In genomic region chr1:150931773-150932172, GRCh38 we compare ENCODE assay signal across 1 cellular context.
TF ChIP-seq lines count a peak whose summit lies in the region.

No MANE protein-coding gene starts in this region.

TF ChIP-seq in HEK293, 187 proteins besides CTCF, POLR2A, EP300 and RAD21 (continued from another document):
- TF ChIP-seq, protein P1, sequence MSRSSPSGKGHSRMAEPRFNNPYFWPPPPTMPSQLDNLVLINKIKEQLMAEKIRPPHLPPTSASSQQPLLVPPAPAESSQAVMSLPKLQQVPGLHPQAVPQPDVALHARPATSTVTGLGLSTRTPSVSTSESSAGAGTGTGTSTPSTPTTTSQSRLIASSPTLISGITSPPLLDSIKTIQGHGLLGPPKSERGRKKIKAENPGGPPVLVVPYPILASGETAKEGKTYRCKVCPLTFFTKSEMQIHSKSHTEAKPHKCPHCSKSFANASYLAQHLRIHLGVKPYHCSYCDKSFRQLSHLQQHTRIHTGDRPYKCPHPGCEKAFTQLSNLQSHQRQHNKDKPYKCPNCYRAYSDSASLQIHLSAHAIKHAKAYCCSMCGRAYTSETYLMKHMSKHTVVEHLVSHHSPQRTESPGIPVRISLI (tag by site-specific recombination; IDR thresholded peaks at IDR 0.05) = 0 out of 2 replicates have a peak, but pooled peaks have one; percentile 42
- TF ChIP-seq ZNF701 (tag by site-specific recombination; IDR thresholded peaks at IDR 0.05) = no peak
- no peak for TF ChIP-seq ZNF140 (tag by site-specific recombination; IDR thresholded peaks at IDR 0.05)
- TF ChIP-seq ZNF521 (tag by site-specific recombination; IDR thresholded peaks at IDR 0.05) = no peak
- TF ChIP-seq GFI1B (tag by site-specific recombination; IDR thresholded peaks at IDR 0.05) = no peak
- TF ChIP-seq ZSCAN16 (tag by site-specific recombination; IDR thresholded peaks at IDR 0.05) = no peak
TF ChIP-seq in HEK293: peak in this region for 2.
